31 cellular contexts compared by ENCODE assay signal in the genomic region with DNA sequence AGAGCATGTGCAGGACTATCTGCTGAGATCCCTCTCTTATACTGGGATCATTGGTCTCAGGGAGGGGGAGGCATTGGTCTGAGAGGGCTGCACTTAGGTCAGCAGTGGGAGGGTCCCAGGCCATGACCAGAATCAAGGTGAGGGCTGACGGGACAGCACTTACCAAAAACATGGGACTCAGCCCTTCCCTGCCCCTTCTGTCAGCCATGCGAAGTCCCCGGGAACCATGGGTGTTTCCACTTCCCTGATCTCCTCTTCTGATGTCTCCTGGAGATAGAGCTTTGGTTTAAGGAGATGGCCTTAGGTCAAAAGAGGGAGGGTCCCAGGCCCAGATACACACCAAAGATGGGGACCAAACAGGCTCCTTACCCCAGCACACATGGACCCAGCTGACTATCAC. TPM values are rescaled to one million over a fixed set of nuclear protein-coding genes. Genes with fewer than 3 reads are reported as not detected.
"Had no signal": no experiment of that assay in that cellular context is flagged by ENCODE, and none has a peak within 500 bp of the region (broad histone marks: within the 10 kb centered on the region; RNA-seq: fewer than 3 reads in every experiment).

No MANE protein-coding gene starts in this region.

- H3K4me1 ChIP-seq: ascending aorta, breast epithelium, esophagus muscularis mucosa, heart left ventricle had no signal

- ATAC-seq: activated CD8-positive, alpha-beta memory T cell treated with anti-CD3 and anti-CD28 coated beads, Interleukin-2, amount 10 ng/mL, durations not matched to agents 7 days and 5 days; activated CD8-positive, alpha-beta T cell treated with anti-CD3 and anti-CD28 coated beads, Interleukin-2, amount 10 ng/mL, durations not matched to agents 7 days and 5 days; activated naive CD4-positive, alpha-beta T cell treated with anti-CD3 and anti-CD28 coated beads, Interleukin-2, amount 50 U/mL, for 72 hours; heart left ventricle; WTC11 had no signal

- H3K27ac ChIP-seq: ascending aorta, breast epithelium, cardiac muscle cell, dorsolateral prefrontal cortex, esophagus muscularis mucosa, heart left ventricle had no signal

- H3K36me3 ChIP-seq: ascending aorta, breast epithelium, cardiac muscle cell, esophagus muscularis mucosa, heart left ventricle had no signal

- DNase-seq: activated CD4-positive, alpha-beta memory T cell treated with anti-CD3 and anti-CD28 coated beads for 36 hours; activated CD4-positive, alpha-beta T cell treated with anti-CD3 and anti-CD28 coated beads for 1 hour; activated CD4-positive, alpha-beta T cell treated with anti-CD3 and anti-CD28 coated beads for 48 hours; activated CD8-positive, alpha-beta memory T cell treated with anti-CD3 and anti-CD28 coated beads, Interleukin-2, amount 10 ng/mL, durations not matched to agents 7 days and 5 days; activated CD8-positive, alpha-beta memory T cell treated with anti-CD3 and anti-CD28 coated beads, Interleukin-2, amount 50 U/mL, for 4 hours; activated CD8-positive, alpha-beta T cell treated with anti-CD3 and anti-CD28 coated beads, Interleukin-2, amount 10 ng/mL, durations not matched to agents 7 days and 5 days; activated gamma-delta T cell; activated naive CD4-positive, alpha-beta T cell; activated naive CD4-positive, alpha-beta T cell treated with anti-CD3 and anti-CD28 coated beads, Interleukin-2, amount 10 ng/mL, durations not matched to agents 7 days and 5 days; activated naive CD8-positive, alpha-beta T cell treated with anti-CD3 and anti-CD28 coated beads, Interleukin-2, amount 10 ng/mL, durations not matched to agents 7 days and 5 days; activated T-cell treated with anti-CD3 and anti-CD28 coated beads, Interleukin-2, amount 50 U/mL, for 1 hour; activated T-cell treated with anti-CD3 and anti-CD28 coated beads, Interleukin-2, amount 50 U/mL, for 48 hours; dorsolateral prefrontal cortex; effector memory CD4-positive, alpha-beta T cell; erythroblast; glutamatergic neuron; heart left ventricle; T-helper 2 cell had no signal

- H3K4me3 ChIP-seq: ascending aorta, breast epithelium, cardiac muscle cell, dorsolateral prefrontal cortex, esophagus muscularis mucosa, heart left ventricle had no signal

- H3K27me3 ChIP-seq: ascending aorta, cardiac muscle cell had no signal

- H3K9me3 ChIP-seq: ascending aorta, breast epithelium, esophagus muscularis mucosa, heart left ventricle had no signal

RNA-seq across cellular contexts. Expression of a gene that starts 20.8 kb away (rescaled TPM):
- total RNA-seq: activated CD4-positive, alpha-beta memory T cell treated with anti-CD3 and anti-CD28 coated beads for 36 hours; activated CD8-positive, alpha-beta memory T cell treated with anti-CD3 and anti-CD28 coated beads for 36 hours; activated CD8-positive, alpha-beta memory T cell treated with anti-CD3 and anti-CD28 coated beads, Interleukin-2, amount 10 ng/mL, durations not matched to agents 7 days and 5 days; activated CD8-positive, alpha-beta T cell treated with anti-CD3 and anti-CD28 coated beads, Interleukin-2, amount 10 ng/mL, durations not matched to agents 7 days and 5 days; activated naive CD4-positive, alpha-beta T cell treated with anti-CD3 and anti-CD28 coated beads, Interleukin-2, amount 50 U/mL, for 72 hours; activated naive CD8-positive, alpha-beta T cell treated with anti-CD3 and anti-CD28 coated beads, Interleukin-2, amount 10 ng/mL, durations not matched to agents 7 days and 5 days; activated T-helper 1 cell treated with anti-CD3 and anti-CD28 coated beads, Interleukin-12 subunit alpha, Interleukin-12 subunit beta, Interleukin-2, Interleukin-4 antibody, amounts not matched to agents 30 ng/mL and 10 ng/mL and 1 ng/mL, durations not matched to agents 14 hours and 24 hours and 36 hours; ascending aorta; breast epithelium; cardiac muscle cell; chondrocyte; dorsolateral prefrontal cortex; esophagus muscularis mucosa; fibroblast of lung; fibroblast of villous mesenchyme; frontal cortex; heart left ventricle; T-helper 1 cell treated with Interleukin-12 subunit alpha and Interleukin-12 subunit beta and Interleukin-4 antibody, amounts not matched to agents 30 ng/mL and 1 ng/mL, for 36 hours; WTC11 had no signal

RNA-seq across cellular contexts. Expression of a gene that starts 49.1 kb away (rescaled TPM):
- total RNA-seq: activated CD4-positive, alpha-beta memory T cell treated with anti-CD3 and anti-CD28 coated beads for 36 hours; activated CD8-positive, alpha-beta memory T cell treated with anti-CD3 and anti-CD28 coated beads for 36 hours; activated CD8-positive, alpha-beta memory T cell treated with anti-CD3 and anti-CD28 coated beads, Interleukin-2, amount 10 ng/mL, durations not matched to agents 7 days and 5 days; activated CD8-positive, alpha-beta T cell treated with anti-CD3 and anti-CD28 coated beads, Interleukin-2, amount 10 ng/mL, durations not matched to agents 7 days and 5 days; activated naive CD4-positive, alpha-beta T cell treated with anti-CD3 and anti-CD28 coated beads, Interleukin-2, amount 50 U/mL, for 72 hours; activated naive CD8-positive, alpha-beta T cell treated with anti-CD3 and anti-CD28 coated beads, Interleukin-2, amount 10 ng/mL, durations not matched to agents 7 days and 5 days; activated T-helper 1 cell treated with anti-CD3 and anti-CD28 coated beads, Interleukin-12 subunit alpha, Interleukin-12 subunit beta, Interleukin-2, Interleukin-4 antibody, amounts not matched to agents 30 ng/mL and 10 ng/mL and 1 ng/mL, durations not matched to agents 14 hours and 24 hours and 36 hours; ascending aorta; breast epithelium; cardiac muscle cell; chondrocyte; dorsolateral prefrontal cortex; esophagus muscularis mucosa; fibroblast of lung; fibroblast of villous mesenchyme; frontal cortex; heart left ventricle; T-helper 1 cell treated with Interleukin-12 subunit alpha and Interleukin-12 subunit beta and Interleukin-4 antibody, amounts not matched to agents 30 ng/mL and 1 ng/mL, for 36 hours; WTC11 had no signal
